Comparison of ENCODE assay signal across 1 cellular context in the genomic region with DNA sequence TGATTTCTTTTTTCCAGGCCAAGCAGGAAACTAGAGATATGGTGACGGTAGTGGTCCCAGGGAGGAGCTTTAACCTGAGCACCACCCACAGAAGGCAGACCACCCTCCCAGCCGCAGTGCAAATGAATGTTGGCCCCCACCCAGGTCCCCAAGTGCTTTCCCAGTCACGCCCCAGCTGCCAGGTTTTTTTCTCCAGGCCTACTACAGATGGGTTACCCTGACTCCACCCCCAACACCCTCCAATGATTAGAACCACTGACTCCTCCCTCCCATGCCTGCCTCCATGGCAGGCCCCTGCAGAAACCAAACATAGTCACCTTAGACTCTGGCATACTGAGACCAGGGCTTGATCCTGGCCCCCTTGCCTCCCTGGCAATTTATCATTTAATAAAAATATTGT.
TF ChIP-seq lines count a peak whose summit lies in the region.

No MANE protein-coding gene starts in this region.

TF ChIP-seq in WTC11, 78 proteins besides CTCF, POLR2A, EP300 and RAD21 (continued from another document):
- no peak for TF ChIP-seq ZBTB43 (CRISPR knock-in tag; IDR thresholded peaks at IDR 0.05)
- no peak for TF ChIP-seq ETV6 (CRISPR knock-in tag; IDR thresholded peaks at IDR 0.05)
- TF ChIP-seq, protein P1, sequence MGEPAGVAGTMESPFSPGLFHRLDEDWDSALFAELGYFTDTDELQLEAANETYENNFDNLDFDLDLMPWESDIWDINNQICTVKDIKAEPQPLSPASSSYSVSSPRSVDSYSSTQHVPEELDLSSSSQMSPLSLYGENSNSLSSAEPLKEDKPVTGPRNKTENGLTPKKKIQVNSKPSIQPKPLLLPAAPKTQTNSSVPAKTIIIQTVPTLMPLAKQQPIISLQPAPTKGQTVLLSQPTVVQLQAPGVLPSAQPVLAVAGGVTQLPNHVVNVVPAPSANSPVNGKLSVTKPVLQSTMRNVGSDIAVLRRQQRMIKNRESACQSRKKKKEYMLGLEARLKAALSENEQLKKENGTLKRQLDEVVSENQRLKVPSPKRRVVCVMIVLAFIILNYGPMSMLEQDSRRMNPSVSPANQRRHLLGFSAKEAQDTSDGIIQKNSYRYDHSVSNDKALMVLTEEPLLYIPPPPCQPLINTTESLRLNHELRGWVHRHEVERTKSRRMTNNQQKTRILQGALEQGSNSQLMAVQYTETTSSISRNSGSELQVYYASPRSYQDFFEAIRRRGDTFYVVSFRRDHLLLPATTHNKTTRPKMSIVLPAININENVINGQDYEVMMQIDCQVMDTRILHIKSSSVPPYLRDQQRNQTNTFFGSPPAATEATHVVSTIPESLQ (CRISPR knock-in tag; IDR thresholded peaks at IDR 0.05) = no peak
- TF ChIP-seq ZNF671 (CRISPR knock-in tag; IDR thresholded peaks at IDR 0.05) = no peak
- TF ChIP-seq, protein P2, sequence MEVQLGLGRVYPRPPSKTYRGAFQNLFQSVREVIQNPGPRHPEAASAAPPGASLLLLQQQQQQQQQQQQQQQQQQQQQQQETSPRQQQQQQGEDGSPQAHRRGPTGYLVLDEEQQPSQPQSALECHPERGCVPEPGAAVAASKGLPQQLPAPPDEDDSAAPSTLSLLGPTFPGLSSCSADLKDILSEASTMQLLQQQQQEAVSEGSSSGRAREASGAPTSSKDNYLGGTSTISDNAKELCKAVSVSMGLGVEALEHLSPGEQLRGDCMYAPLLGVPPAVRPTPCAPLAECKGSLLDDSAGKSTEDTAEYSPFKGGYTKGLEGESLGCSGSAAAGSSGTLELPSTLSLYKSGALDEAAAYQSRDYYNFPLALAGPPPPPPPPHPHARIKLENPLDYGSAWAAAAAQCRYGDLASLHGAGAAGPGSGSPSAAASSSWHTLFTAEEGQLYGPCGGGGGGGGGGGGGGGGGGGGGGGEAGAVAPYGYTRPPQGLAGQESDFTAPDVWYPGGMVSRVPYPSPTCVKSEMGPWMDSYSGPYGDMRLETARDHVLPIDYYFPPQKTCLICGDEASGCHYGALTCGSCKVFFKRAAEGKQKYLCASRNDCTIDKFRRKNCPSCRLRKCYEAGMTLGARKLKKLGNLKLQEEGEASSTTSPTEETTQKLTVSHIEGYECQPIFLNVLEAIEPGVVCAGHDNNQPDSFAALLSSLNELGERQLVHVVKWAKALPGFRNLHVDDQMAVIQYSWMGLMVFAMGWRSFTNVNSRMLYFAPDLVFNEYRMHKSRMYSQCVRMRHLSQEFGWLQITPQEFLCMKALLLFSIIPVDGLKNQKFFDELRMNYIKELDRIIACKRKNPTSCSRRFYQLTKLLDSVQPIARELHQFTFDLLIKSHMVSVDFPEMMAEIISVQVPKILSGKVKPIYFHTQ (CRISPR knock-in tag; IDR thresholded peaks at IDR 0.05) = no peak
- no peak for TF ChIP-seq TCF7 (CRISPR knock-in tag; IDR thresholded peaks at IDR 0.05; ENCODE audit: low read depth)
- no peak for TF ChIP-seq IRF2 (CRISPR knock-in tag; IDR thresholded peaks at IDR 0.05; ENCODE audit: borderline replicate concordance, low read depth)
- no peak for TF ChIP-seq NR1H2 (CRISPR knock-in tag; IDR thresholded peaks at IDR 0.05)
- TF ChIP-seq GABPB1 (CRISPR knock-in tag; IDR thresholded peaks at IDR 0.05) = no peak
